ENCODE assay signal across 13 cellular contexts in genomic region chr9:135821116-135821515, GRCh38.
DNase-seq lines count a peak whose midpoint lies in the region; ATAC-seq and TF ChIP-seq lines count a peak whose summit lies in the region.
"Had no signal": no experiment of that assay in that cellular context is flagged by ENCODE, and none has a peak within 500 bp of the region (broad histone marks: within the 10 kb centered on the region; RNA-seq: fewer than 3 reads in every experiment).

No MANE protein-coding gene starts in this region.

- H3K4me1 Mint-ChIP-seq in activated CD4-positive, alpha-beta memory T cell treated with anti-CD3 and anti-CD28 coated beads, Interleukin-2, amount 10 ng/mL, durations not matched to agents 7 days and 5 days = no peaks in the 10 kb centered on the region

- no peak overlapping the region for H2AFZ ChIP-seq in osteoblast (ENCODE audit: low read length)
- H2AFZ ChIP-seq: GM23248 had no signal

- DNase-seq in Right ventricle myocardium superior = peak; percentile 39
- DNase-seq in left cardiac atrium = no peak
- peak; percentile 63 for DNase-seq in coronary artery (ENCODE audit: low spot score)
- DNase-seq in osteoblast (ENCODE audit: insufficient read length, low spot score, missing footprints) = peak; percentile 32
- peak; percentile 52 for DNase-seq in upper lobe of right lung
- DNase-seq in activated CD4-positive, alpha-beta memory T cell treated with anti-CD3 and anti-CD28 coated beads, Interleukin-2, amount 10 ng/mL, durations not matched to agents 7 days and 5 days = no peak
- DNase-seq: ACHN; CD4-positive, CD25-positive, alpha-beta regulatory T cell; DMS53; GM23248 had no signal

- POLR2A ChIA-PET in activated CD4-positive, alpha-beta memory T cell treated with anti-CD3 and anti-CD28 coated beads, Interleukin-2, amount 10 ng/mL, durations not matched to agents 7 days and 5 days (lab: Charles Lee) = no interaction called here

- ATAC-seq in Right ventricle myocardium superior (ENCODE audit: poor library complexity) (no peak), left cardiac atrium (no peak), upper lobe of right lung (no peak), HG03139 (IDR thresholded peaks at IDR 0.05; ENCODE audit: unreplicated experiment) (no peak)
- ATAC-seq in activated CD4-positive, CD25-positive, alpha-beta regulatory T cell treated with anti-CD3 and anti-CD28 coated beads, Interleukin-2, amount 50 U/mL, for 24 hours = no peak

- peaks cover 15% of the 10 kb centered on the region for H4K20me1 ChIP-seq in osteoblast (ENCODE audit: insufficient read depth, low read length)

- H3K4me3 Mint-ChIP-seq in activated CD4-positive, alpha-beta memory T cell treated with anti-CD3 and anti-CD28 coated beads, Interleukin-2, amount 10 ng/mL, durations not matched to agents 7 days and 5 days = no peak overlapping the region
- H3K4me3 Mint-ChIP-seq: CD4-positive, CD25-positive, alpha-beta regulatory T cell had no signal

- peaks cover 17% of the 10 kb centered on the region for H3K36me3 Mint-ChIP-seq in activated CD4-positive, alpha-beta memory T cell treated with anti-CD3 and anti-CD28 coated beads, Interleukin-2, amount 10 ng/mL, durations not matched to agents 7 days and 5 days (ENCODE audit: low read depth)

- H3K4me3 ChIP-seq in coronary artery (no peak overlapping the region), osteoblast (ENCODE audit: insufficient read depth, low read length) (no peak overlapping the region), upper lobe of right lung (no peak overlapping the region)
- H3K4me3 ChIP-seq: BLaER1 treated with 17β-estradiol and CSF1 and Interleukin-3, amounts not matched to agents 10 nM and 100 nM; GM23248 had no signal

- no peaks in the 10 kb centered on the region for H3K4me1 ChIP-seq in osteoblast (ENCODE audit: insufficient read depth, low read length)
- H3K4me1 ChIP-seq in upper lobe of right lung = no peaks in the 10 kb centered on the region
- H3K4me1 ChIP-seq: BLaER1 treated with 17β-estradiol and CSF1 and Interleukin-3, amounts not matched to agents 10 nM and 100 nM had no signal

- H3K27ac ChIP-seq in coronary artery = no peak overlapping the region
- H3K27ac ChIP-seq in osteoblast (ENCODE audit: low read depth, low read length) = no peak overlapping the region
- H3K27ac ChIP-seq in upper lobe of right lung = no peak overlapping the region
- H3K27ac ChIP-seq: BLaER1 treated with 17β-estradiol and CSF1 and Interleukin-3, amounts not matched to agents 10 nM and 100 nM; GM23248 had no signal

- peaks cover 5% of the 10 kb centered on the region for H3K79me2 ChIP-seq in osteoblast (ENCODE audit: insufficient read depth, low read length)

- H3K9me3 ChIP-seq in osteoblast (ENCODE audit: low read depth, low read length) (no peaks in the 10 kb centered on the region), upper lobe of right lung (no peaks in the 10 kb centered on the region)
- H3K9me3 ChIP-seq: BLaER1 treated with 17β-estradiol and CSF1 and Interleukin-3, amounts not matched to agents 10 nM and 100 nM had no signal

- H3K9me3 Mint-ChIP-seq in activated CD4-positive, alpha-beta memory T cell treated with anti-CD3 and anti-CD28 coated beads, Interleukin-2, amount 10 ng/mL, durations not matched to agents 7 days and 5 days = no peaks in the 10 kb centered on the region
- H3K9me3 Mint-ChIP-seq: CD4-positive, CD25-positive, alpha-beta regulatory T cell had no signal

- intact Hi-C loops in Right ventricle myocardium superior (cut with DNase I) (no loop called here), left cardiac atrium (cut with DNase I) (no loop called here), upper lobe of right lung (cut with DNase I) (no loop called here)

- H3K27me3 ChIP-seq in osteoblast (ENCODE audit: insufficient read depth, low read length) (no peaks in the 10 kb centered on the region), upper lobe of right lung (no peaks in the 10 kb centered on the region)
- H3K27me3 ChIP-seq: BLaER1 treated with 17β-estradiol and CSF1 and Interleukin-3, amounts not matched to agents 10 nM and 100 nM had no signal

- H3K27me3 Mint-ChIP-seq in activated CD4-positive, alpha-beta memory T cell treated with anti-CD3 and anti-CD28 coated beads, Interleukin-2, amount 10 ng/mL, durations not matched to agents 7 days and 5 days = no peaks in the 10 kb centered on the region
- H3K27me3 Mint-ChIP-seq: CD4-positive, CD25-positive, alpha-beta regulatory T cell had no signal

- H3K4me2 ChIP-seq in osteoblast (ENCODE audit: insufficient read depth, low read length) = no peak overlapping the region
- H3K4me2 ChIP-seq: BLaER1 treated with 17β-estradiol and CSF1 and Interleukin-3, amounts not matched to agents 10 nM and 100 nM had no signal

- CTCF ChIA-PET in activated CD4-positive, alpha-beta memory T cell treated with anti-CD3 and anti-CD28 coated beads, Interleukin-2, amount 10 ng/mL, durations not matched to agents 7 days and 5 days (lab: Charles Lee) = no interaction called here

- H3K36me3 ChIP-seq in osteoblast (ENCODE audit: insufficient read depth, low read length) (peaks cover 51% of the 10 kb centered on the region), upper lobe of right lung (peaks cover 90% of the 10 kb centered on the region)

- no peak overlapping the region for H3K27ac Mint-ChIP-seq in activated CD4-positive, alpha-beta memory T cell treated with anti-CD3 and anti-CD28 coated beads, Interleukin-2, amount 10 ng/mL, durations not matched to agents 7 days and 5 days
- H3K27ac Mint-ChIP-seq: CD4-positive, CD25-positive, alpha-beta regulatory T cell had no signal

- TF ChIP-seq CTCF in coronary artery (IDR thresholded peaks at IDR 0.05) (no peak), osteoblast (IDR thresholded peaks at IDR 0.05; ENCODE audit: extremely low read depth, low read depth, low read length) (no peak), upper lobe of right lung (IDR thresholded peaks at IDR 0.05) (no peak)

Comparison
In these comparisons a context has a peak if more than half of its experiments do, and no peak if none do; other contexts are left out.
1. DNase-seq: peak in Right ventricle myocardium superior (single experiment), coronary artery (single experiment), osteoblast (single experiment) and upper lobe of right lung (single experiment); none in left cardiac atrium (single experiment) and activated CD4-positive, alpha-beta memory T cell treated with anti-CD3 and anti-CD28 coated beads, Interleukin-2, amount 10 ng/mL, durations not matched to agents 7 days and 5 days (single experiment).